In the genomic region with DNA sequence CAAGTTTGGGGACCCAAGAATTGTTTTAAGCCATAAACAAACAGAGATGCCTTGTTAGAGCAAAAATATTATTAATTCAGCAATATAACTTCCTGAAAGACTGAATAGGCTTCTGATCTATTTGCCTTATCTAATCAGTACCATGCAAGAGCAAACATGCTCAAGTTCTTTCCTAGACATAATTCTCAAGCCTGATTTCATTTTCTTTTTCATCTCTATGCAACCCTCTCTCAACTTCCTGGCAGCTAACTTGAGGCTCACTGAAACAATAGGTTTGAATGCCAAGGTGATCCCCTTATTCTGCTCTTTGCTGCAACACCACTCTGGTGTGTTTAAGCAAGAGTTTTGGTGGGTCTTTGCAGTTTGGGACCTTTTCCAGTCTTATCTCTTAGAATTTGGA, we compare ENCODE assay signal across 13 cellular contexts.
DNase-seq lines count a peak whose midpoint lies in the region; ATAC-seq and TF ChIP-seq lines count a peak whose summit lies in the region.
"Had no signal": no experiment of that assay in that cellular context is flagged by ENCODE, and none has a peak within 500 bp of the region (broad histone marks: within the 10 kb centered on the region; RNA-seq: fewer than 3 reads in every experiment).

No MANE protein-coding gene starts in this region.

- H3K27ac ChIP-seq in smooth muscle cell (ENCODE audit: low read depth) (peak overlapping the region; percentile 6), SK-N-SH (ENCODE audit: low read depth in 2 of 2, low read length in 1 of 2) (no peak overlapping the region), esophagus muscularis mucosa (replicated peaks in 1 of 4) (no peak overlapping the region)

- peaks cover 2% of the 10 kb centered on the region for H3K9me3 Mint-ChIP-seq in activated CD8-positive, alpha-beta memory T cell treated with anti-CD3 and anti-CD28 coated beads, Interleukin-2, amount 10 ng/mL, durations not matched to agents 7 days and 5 days (ENCODE audit: low read depth)
- H3K9me3 Mint-ChIP-seq in activated naive CD8-positive, alpha-beta T cell treated with anti-CD3 and anti-CD28 coated beads, Interleukin-2, amount 10 ng/mL, durations not matched to agents 7 days and 5 days = no peaks in the 10 kb centered on the region
- H3K9me3 Mint-ChIP-seq: brain, mesothelial cell of epicardium had no signal

- H3K9me2 ChIP-seq in Loucy (replicated peaks; ENCODE audit: low read depth, low read length) = no peaks in the 10 kb centered on the region
- H3K9me2 ChIP-seq in SK-N-SH = no peaks in the 10 kb centered on the region

- H3K4me3 ChIP-seq in Loucy (ENCODE audit: low read length, poor library complexity, severe bottlenecking) (peak overlapping the region; percentile 24), smooth muscle cell (no peak overlapping the region), SK-N-SH (ENCODE audit: low read depth in 2 of 2, low read length in 1 of 2) (no peak overlapping the region), esophagus muscularis mucosa (no peak overlapping the region)

- no peak overlapping the region for H3K4me3 Mint-ChIP-seq in activated CD8-positive, alpha-beta memory T cell treated with anti-CD3 and anti-CD28 coated beads, Interleukin-2, amount 10 ng/mL, durations not matched to agents 7 days and 5 days
- H3K4me3 Mint-ChIP-seq in activated naive CD8-positive, alpha-beta T cell treated with anti-CD3 and anti-CD28 coated beads, Interleukin-2, amount 10 ng/mL, durations not matched to agents 7 days and 5 days = peak overlapping the region; percentile 51
- H3K4me3 Mint-ChIP-seq: brain, mesothelial cell of epicardium had no signal

- H3K9me3 ChIP-seq in Loucy (ENCODE audit: insufficient read depth, low read depth, low read length) (no peaks in the 10 kb centered on the region), smooth muscle cell (replicated peaks; ENCODE audit: low read depth) (no peaks in the 10 kb centered on the region), SK-N-SH (no peaks in the 10 kb centered on the region), esophagus muscularis mucosa (no peaks in the 10 kb centered on the region)

- TF ChIP-seq CTCF in Loucy (conservative IDR thresholded peaks at IDR 0.05; ENCODE audit: low read length) (no peak), smooth muscle cell (IDR thresholded peaks at IDR 0.05; ENCODE audit: borderline replicate concordance, insufficient read depth, poor library complexity, severe bottlenecking) (no peak), SK-N-SH (IDR thresholded peaks at IDR 0.05) (no peak), esophagus muscularis mucosa (IDR thresholded peaks at IDR 0.05) (no peak)

- ATAC-seq in activated CD8-positive, alpha-beta memory T cell treated with anti-CD3 and anti-CD28 coated beads, Interleukin-2, amount 10 ng/mL, durations not matched to agents 7 days and 5 days = peak; percentile 65
- peak; percentile 55 for ATAC-seq in activated naive CD8-positive, alpha-beta T cell treated with anti-CD3 and anti-CD28 coated beads, Interleukin-2, amount 10 ng/mL, durations not matched to agents 7 days and 5 days (ENCODE audit: low read depth)

- no peak for TF ChIP-seq RAD21 in SK-N-SH (IDR thresholded peaks at IDR 0.05; ENCODE audit: low read length)

- TF ChIP-seq EP300 in SK-N-SH (IDR thresholded peaks at IDR 0.05; ENCODE audit: borderline replicate concordance in 1 of 2, low read depth in 1 of 2, low read length in 1 of 2) = no peak
- no peak for TF ChIP-seq EP300 in esophagus muscularis mucosa (IDR thresholded peaks at IDR 0.05)

- H3K36me3 ChIP-seq in Loucy (ENCODE audit: insufficient read depth, low read length) = no peaks in the 10 kb centered on the region
- H3K36me3 ChIP-seq in smooth muscle cell (ENCODE audit: low read depth) = no peaks in the 10 kb centered on the region
- H3K36me3 ChIP-seq in SK-N-SH (replicated peaks in 1 of 2; ENCODE audit: control insufficient read depth in 1 of 2, insufficient read depth in 2 of 2, low read length in 1 of 2) = no peaks in the 10 kb centered on the region
- H3K36me3 ChIP-seq in esophagus muscularis mucosa = no peaks in the 10 kb centered on the region

- peaks cover 25% of the 10 kb centered on the region for H3F3A ChIP-seq in Loucy (ENCODE audit: low read depth)
- H3F3A ChIP-seq in smooth muscle cell (ENCODE audit: low read depth) = peaks cover 15% of the 10 kb centered on the region
- no peaks in the 10 kb centered on the region for H3F3A ChIP-seq in SK-N-SH (replicated peaks; ENCODE audit: insufficient read depth)

- peaks cover 38% of the 10 kb centered on the region for H3K4me1 Mint-ChIP-seq in activated CD8-positive, alpha-beta memory T cell treated with anti-CD3 and anti-CD28 coated beads, Interleukin-2, amount 10 ng/mL, durations not matched to agents 7 days and 5 days
- peaks cover 43% of the 10 kb centered on the region for H3K4me1 Mint-ChIP-seq in activated naive CD8-positive, alpha-beta T cell treated with anti-CD3 and anti-CD28 coated beads, Interleukin-2, amount 10 ng/mL, durations not matched to agents 7 days and 5 days
- H3K4me1 Mint-ChIP-seq: brain had no signal

- intact Hi-C loops in esophagus muscularis mucosa (cut with DNase I) = no loop called here

- H3K79me2 ChIP-seq in Loucy (ENCODE audit: insufficient read depth, low read length) (no peaks in the 10 kb centered on the region), smooth muscle cell (ENCODE audit: low read depth) (no peaks in the 10 kb centered on the region), SK-N-SH (ENCODE audit: insufficient read depth) (no peaks in the 10 kb centered on the region)

- H2AFZ ChIP-seq in Loucy (ENCODE audit: low read length) = peak overlapping the region; percentile 28
- peak overlapping the region; percentile 48 for H2AFZ ChIP-seq in smooth muscle cell (ENCODE audit: low read depth)
- no peak overlapping the region for H2AFZ ChIP-seq in SK-N-SH (ENCODE audit: low read depth)

- DNase-seq in activated CD8-positive, alpha-beta memory T cell treated with anti-CD3 and anti-CD28 coated beads, Interleukin-2, amount 10 ng/mL, durations not matched to agents 7 days and 5 days = no peak
- no peak for DNase-seq in activated CD8-positive, alpha-beta memory T cell treated with anti-CD3 and anti-CD28 coated beads for 24 hours
- DNase-seq in activated naive CD8-positive, alpha-beta T cell treated with anti-CD3 and anti-CD28 coated beads, Interleukin-2, amount 10 ng/mL, durations not matched to agents 7 days and 5 days = no peak
- DNase-seq in smooth muscle cell (lab: John Stamatoyannopoulos, UW; ENCODE audit: unreplicated experiment) = no peak
- DNase-seq in GM19240 (ENCODE audit: insufficient read length, low spot score) = no peak
- no peak for DNase-seq in SK-N-SH
- DNase-seq in esophagus muscularis mucosa (ENCODE audit: extremely low spot score) = no peak
- DNase-seq: activated CD8-positive, alpha-beta memory T cell treated with anti-CD3 and anti-CD28 coated beads, Interleukin-2, amount 50 U/mL, for 4 hours; foreskin fibroblast; NCI-H2081 treated with DMSO at 0.1 percent for 48 hours had no signal

- H4K20me1 ChIP-seq in Loucy (ENCODE audit: insufficient read depth, low read length, poor library complexity, severe bottlenecking) (no peaks in the 10 kb centered on the region), smooth muscle cell (ENCODE audit: low read depth) (no peaks in the 10 kb centered on the region), SK-N-SH (ENCODE audit: insufficient read depth) (no peaks in the 10 kb centered on the region)

- POLR2A ChIA-PET in activated naive CD8-positive, alpha-beta T cell treated with anti-CD3 and anti-CD28 coated beads, Interleukin-2, amount 10 ng/mL, durations not matched to agents 7 days and 5 days (lab: Charles Lee) = interaction anchor here (0.6 to 1.5 kb wide), 7 partner anchors 12 to 230 kb away, joined by 3 to 5 read pairs (median 4); a partner anchor contains a TSS
- POLR2A ChIA-PET in SK-N-SH (lab: Yijun Ruan, JAX) = no interaction called here

- no peak for TF ChIP-seq POLR2A in esophagus muscularis mucosa (IDR thresholded peaks at IDR 0.05; ENCODE audit: low read depth)

- CTCF ChIA-PET in activated CD8-positive, alpha-beta memory T cell treated with anti-CD3 and anti-CD28 coated beads, Interleukin-2, amount 10 ng/mL, durations not matched to agents 7 days and 5 days (lab: Charles Lee) = interaction anchor here (2.0 to 4.9 kb wide), 2 partner anchors 10 to 13 kb away, joined by 4 to 26 read pairs; no protein-coding TSS in a partner anchor
- CTCF ChIA-PET in SK-N-SH (lab: Yijun Ruan, JAX) = no interaction called here

- peak overlapping the region; percentile 71 for H3K9ac ChIP-seq in Loucy (ENCODE audit: low read depth, low read length, poor library complexity, severe bottlenecking)
- no peak overlapping the region for H3K9ac ChIP-seq in smooth muscle cell (ENCODE audit: low read depth)
- no peak overlapping the region for H3K9ac ChIP-seq in SK-N-SH

- peak overlapping the region; percentile 95 for H3K27ac Mint-ChIP-seq in activated CD8-positive, alpha-beta memory T cell treated with anti-CD3 and anti-CD28 coated beads, Interleukin-2, amount 10 ng/mL, durations not matched to agents 7 days and 5 days
- peak overlapping the region; percentile 93 for H3K27ac Mint-ChIP-seq in activated naive CD8-positive, alpha-beta T cell treated with anti-CD3 and anti-CD28 coated beads, Interleukin-2, amount 10 ng/mL, durations not matched to agents 7 days and 5 days
- H3K27ac Mint-ChIP-seq: brain, mesothelial cell of epicardium had no signal

- H3K4me1 ChIP-seq in Loucy (ENCODE audit: insufficient read depth, low read length, poor library complexity, severe bottlenecking) (peaks cover 81% of the 10 kb centered on the region), smooth muscle cell (ENCODE audit: low read depth) (peaks cover 16% of the 10 kb centered on the region), SK-N-SH (ENCODE audit: control insufficient read depth in 1 of 2, insufficient read depth in 2 of 2, low read depth in 1 of 2, low read length in 1 of 2) (peaks cover 0 to 4% of the 10 kb centered on the region in 2 experiments; a peak in 3 of 4 replicates), esophagus muscularis mucosa (peaks cover 0 to 20% (median 15%) of the 10 kb centered on the region in 4 donors)

- H3K36me3 Mint-ChIP-seq in activated CD8-positive, alpha-beta memory T cell treated with anti-CD3 and anti-CD28 coated beads, Interleukin-2, amount 10 ng/mL, durations not matched to agents 7 days and 5 days = peaks cover 3% of the 10 kb centered on the region
- H3K36me3 Mint-ChIP-seq in activated naive CD8-positive, alpha-beta T cell treated with anti-CD3 and anti-CD28 coated beads, Interleukin-2, amount 10 ng/mL, durations not matched to agents 7 days and 5 days = peaks cover 4% of the 10 kb centered on the region
- H3K36me3 Mint-ChIP-seq: brain, mesothelial cell of epicardium had no signal

- no peaks in the 10 kb centered on the region for H3K27me3 Mint-ChIP-seq in activated CD8-positive, alpha-beta memory T cell treated with anti-CD3 and anti-CD28 coated beads, Interleukin-2, amount 10 ng/mL, durations not matched to agents 7 days and 5 days
- H3K27me3 Mint-ChIP-seq in activated naive CD8-positive, alpha-beta T cell treated with anti-CD3 and anti-CD28 coated beads, Interleukin-2, amount 10 ng/mL, durations not matched to agents 7 days and 5 days = no peaks in the 10 kb centered on the region
- H3K27me3 Mint-ChIP-seq: brain had no signal

- H3K4me2 ChIP-seq in Loucy (ENCODE audit: low read depth, low read length, poor library complexity, severe bottlenecking) (peak overlapping the region; percentile 54), smooth muscle cell (peak overlapping the region; percentile 20), SK-N-SH (no peak overlapping the region)

- H3K27me3 ChIP-seq in Loucy (ENCODE audit: insufficient read depth, low read length, poor library complexity, severe bottlenecking) = no peaks in the 10 kb centered on the region
- no peaks in the 10 kb centered on the region for H3K27me3 ChIP-seq in smooth muscle cell (ENCODE audit: low read depth)
- no peaks in the 10 kb centered on the region for H3K27me3 ChIP-seq in SK-N-SH (ENCODE audit: insufficient read depth)
- no peaks in the 10 kb centered on the region for H3K27me3 ChIP-seq in esophagus muscularis mucosa
